ENCODE assay signal across 24 cellular contexts in genomic region chr3:191648787-191649186, GRCh38.
"Had no signal": no experiment of that assay in that cellular context is flagged by ENCODE, and none has a peak within 500 bp of the region (broad histone marks: within the 10 kb centered on the region; RNA-seq: fewer than 3 reads in every experiment).

No MANE protein-coding gene starts in this region.

- ATAC-seq: activated CD4-positive, alpha-beta T cell treated with anti-CD3 and anti-CD28 coated beads for 36 hours; activated T-helper 17 cell treated with anti-CD3 and anti-CD28 coated beads, Interleukin-2, amount 50 U/mL, for 72 hours; T-cell had no signal

- H3K36me3 ChIP-seq: WERI-Rb-1 had no signal

- H3K27ac ChIP-seq: WERI-Rb-1 had no signal

- DNase-seq: activated CD4-positive, alpha-beta memory T cell treated with anti-CD3 and anti-CD28 coated beads, Interleukin-2, amount 10 ng/mL, durations not matched to agents 7 days and 5 days; activated CD4-positive, alpha-beta T cell treated with anti-CD3 and anti-CD28 coated beads for 36 hours; activated CD4-positive, alpha-beta T cell treated with anti-CD3 and anti-CD28 coated beads, Interleukin-2, amount 50 U/mL, for 1 hour; activated gamma-delta T cell; activated naive CD4-positive, alpha-beta T cell treated with anti-CD3 and anti-CD28 coated beads, Interleukin-2, amount 10 ng/mL, durations not matched to agents 7 days and 5 days; activated naive CD8-positive, alpha-beta T cell treated with anti-CD3 and anti-CD28 coated beads for 36 hours; activated T-cell treated with anti-CD3 and anti-CD28 coated beads for 4 hours; activated T-cell treated with anti-CD3 and anti-CD28 coated beads, Interleukin-2, amount 50 U/mL, for 48 hours; central memory CD4-positive, alpha-beta T cell; NCI-H1092; NCI-H1417 treated with DMSO at 0.1 percent for 48 hours; NCI-H1694; NCI-H2029; NCI-H2107; NCI-H510A treated with DMSO at 0.1 percent for 48 hours; NCI-H69; NK-92 treated with Interleukin-12 subunit alpha and Interleukin-12 subunit beta, amount 100 ng/mL, for 24 hours; OCI-M1; SIG-M5; T-cell; T-helper 2 cell; T1000; WERI-Rb-1 had no signal
